In the genomic region with DNA sequence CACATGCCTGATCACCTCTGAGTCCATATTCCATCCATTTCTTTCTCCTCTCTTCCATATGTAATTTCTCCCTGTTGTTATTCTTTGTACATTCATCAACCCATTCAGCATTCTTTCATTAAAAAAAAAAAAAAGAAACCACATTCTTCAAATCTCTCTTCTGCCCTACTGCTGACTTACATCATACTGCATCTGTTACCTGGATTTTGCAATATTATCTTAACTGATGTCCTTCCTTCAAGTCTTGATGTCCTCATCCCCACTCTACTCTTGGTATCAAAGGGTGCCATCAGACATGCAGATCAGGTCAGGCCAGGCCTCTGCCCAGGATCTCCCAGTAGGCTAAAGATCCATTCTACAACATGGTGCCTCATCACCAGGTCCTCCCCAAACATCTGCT, we compare ENCODE assay signal across 5 cellular contexts.
"Had no signal": no experiment of that assay in that cellular context is flagged by ENCODE, and none has a peak within 500 bp of the region (broad histone marks: within the 10 kb centered on the region; RNA-seq: fewer than 3 reads in every experiment).

No MANE protein-coding gene starts in this region.

- H3K27ac Mint-ChIP-seq: GM23338, H9 had no signal

- H3K4me3 Mint-ChIP-seq: GM23338, H9 had no signal

- H3K4me3 ChIP-seq: GM23338, K562 had no signal

- H3K9me3 Mint-ChIP-seq: GM23338 had no signal

- ATAC-seq: GM23338, K562 had no signal

- DNase-seq: H9, HCEC 1CT, IMR-90 had no signal
